In genomic region chr16:70646260-70647241, GRCh38 we compare ENCODE assay signal across 11 cellular contexts. TPM values are rescaled to one million over a fixed set of nuclear protein-coding genes. Genes with fewer than 3 reads are reported as not detected.
DNase-seq lines count a peak whose midpoint lies in the region; ATAC-seq, FAIRE-seq and TF ChIP-seq lines count a peak whose summit lies in the region.
"Had no signal": no experiment of that assay in that cellular context is flagged by ENCODE, and none has a peak within 500 bp of the region (broad histone marks: within the 10 kb centered on the region; RNA-seq: fewer than 3 reads in every experiment).

Gene IL34 (plus strand): TSS chr16:70646559. CDS start chr16:70646948, 389 bp downstream.

- H3K4me1 ChIP-seq in body of pancreas (no peaks in the 10 kb centered on the region), HepG2 (ENCODE audit: insufficient read depth, low read length) (peaks cover 6% of the 10 kb centered on the region; the same call in 1 of the 2 replicates), testis (peaks cover 18% of the 10 kb centered on the region)

- H3K4me3 ChIP-seq in body of pancreas (no peak within 1 kb of the TSS), HepG2 (replicated peaks in 1 of 3; ENCODE audit: insufficient read depth in 1 of 3, low read depth in 2 of 3, low read length in 3 of 3) (peak within 1 kb of the TSS in 1 of 3 experiments; percentile 52; a peak in 1 of 6 replicates), testis (no peak within 1 kb of the TSS)

- no peaks in the 10 kb centered on the region for H3K79me2 ChIP-seq in HepG2 (ENCODE audit: insufficient read depth, low read length)

- H3K36me3 Mint-ChIP-seq in T-cell, result no peaks in the 10 kb centered on the region

- no TSS peak for BruUV-seq in HepG2 (replicated peaks; lab: Mats Ljungman, UMichigan)

- H3K9ac ChIP-seq in HepG2 (ENCODE audit: insufficient read depth, low read depth, low read length), result no peak within 1 kb of the TSS

- H3K27me3 ChIP-seq in body of pancreas (no peaks in the 10 kb centered on the region), HepG2 (ENCODE audit: control insufficient read depth in 1 of 2, insufficient read depth in 2 of 2, low read length in 2 of 2) (peaks cover 10 to 58% of the 10 kb centered on the region in 2 experiments; a peak in 4 of 5 replicates), testis (no peaks in the 10 kb centered on the region)

- no peaks in the 10 kb centered on the region for H3K4me1 Mint-ChIP-seq in T-cell

- no peak within 1 kb of the TSS for H3K4me3 Mint-ChIP-seq in T-cell
- H3K4me3 Mint-ChIP-seq: activated CD8-positive, alpha-beta T cell treated with anti-CD3 and anti-CD28 coated beads, Interleukin-2, amount 10 ng/mL, durations not matched to agents 7 days and 5 days had no signal

- H3K4me2 ChIP-seq in HepG2 (ENCODE audit: low read depth, low read length), result peak within 1 kb of the TSS; percentile 44; the same call in 1 of the 2 replicates

- TF ChIP-seq CTCF in body of pancreas (IDR thresholded peaks at IDR 0.05), result no peak
- no peak; the same call in 1 of the 2 replicates for TF ChIP-seq CTCF in HepG2 (CRISPR knock-in tag; IDR thresholded peaks at IDR 0.05)
- TF ChIP-seq CTCF in testis (IDR thresholded peaks at IDR 0.05), result no peak

- FAIRE-seq in HepG2 (lab: Jason Lieb, UNC), result no peak
- FAIRE-seq: A204.1 had no signal

- POLR2A ChIA-PET in HepG2 (lab: Yijun Ruan, JAX), result no interaction called here
- POLR2A ChIA-PET in T-cell (lab: Charles Lee), result no interaction called here

- no peak within 1 kb of the TSS for H3K27ac Mint-ChIP-seq in T-cell
- H3K27ac Mint-ChIP-seq: activated CD8-positive, alpha-beta T cell treated with anti-CD3 and anti-CD28 coated beads, Interleukin-2, amount 10 ng/mL, durations not matched to agents 7 days and 5 days had no signal

- H3K36me3 ChIP-seq in body of pancreas (replicated peaks in 1 of 2; ENCODE audit: insufficient read depth in 1 of 2, low read depth in 2 of 2) (no peaks in the 10 kb centered on the region), HepG2 (replicated peaks in 1 of 2; ENCODE audit: control insufficient read depth in 1 of 2, insufficient read depth in 2 of 2, low read length in 2 of 2) (no peaks in the 10 kb centered on the region), testis (ENCODE audit: low read depth, missing control alignments) (no peaks in the 10 kb centered on the region)

- no peaks in the 10 kb centered on the region for H4K20me1 ChIP-seq in HepG2 (ENCODE audit: insufficient read depth, low read length)

- intact Hi-C loops in body of pancreas (cut with DNase I), result no loop called here
- intact Hi-C loops in HepG2 (cut with micrococcal nuclease; ENCODE audit: unreplicated experiment), result loop anchor here (5.0 kb wide), 1 partner anchor 69 kb away; no protein-coding TSS in a partner anchor
- intact Hi-C loops in testis (cut with DNase I; ENCODE audit: low total_unique reads), result no loop called here

- no peak within 1 kb of the TSS for H2AFZ ChIP-seq in HepG2 (ENCODE audit: low read length)

- in situ Hi-C loops in HepG2 (cut with HindIII; ENCODE audit: extremely low pct_ligation_motif_present, low pct_unique_long_range_greater_than_20kb), result no loop called here

- TF ChIP-seq RAD21 in HepG2 (CRISPR knock-in tag; IDR thresholded peaks at IDR 0.05), result no peak

- CTCF ChIA-PET in HepG2 (lab: Yijun Ruan, JAX; ENCODE audit: low intra/inter-chr PET ratio, low total read pairs) (no interaction called here), T-cell (lab: Charles Lee) (interaction anchor here in 1 of 2 donors (0.5 kb wide), 1 partner anchor 801 kb away, joined by 3 read pairs; no protein-coding TSS in a partner anchor)

- no peak for TF ChIP-seq EP300 in HepG2 (IDR thresholded peaks at IDR 0.05; ENCODE audit: low read depth in 2 of 2, low read length in 2 of 2)
- no peak for TF ChIP-seq EP300 in HepG2 (CRISPR knock-in tag; IDR thresholded peaks at IDR 0.05; ENCODE audit: borderline replicate concordance)

- 47 to 61% methylated on average over 13 to 37 of the region's 39 CpGs for WGBS in body of pancreas, 2 donors
- WGBS in HepG2 (ENCODE audit: low lambda C conversion rate), result 41% methylated on average over 30 of the region's 39 CpGs
- 47 to 73% methylated on average over 20 to 32 of the region's 39 CpGs for WGBS in testis, 2 donors

- H3K27me3 Mint-ChIP-seq in T-cell, result peaks cover 2 to 3% of the 10 kb centered on the region in 2 donors

- DNase-seq in DMS153 treated with DMSO at 0.1 percent for 48 hours (lab: John Stamatoyannopoulos, UW; ENCODE audit: unreplicated experiment) (peak; percentile 17), DMS153 (lab: John Stamatoyannopoulos, UW) (no peak), body of pancreas (peak in 1 of 4 donors; percentile 18), HepG2 (ENCODE audit: low spot score) (no peak), testis (peak; percentile 63), T-cell (no peak), germinal center (ENCODE audit: low spot score) (no peak)
- DNase-seq: activated CD8-positive, alpha-beta T cell treated with anti-CD3 and anti-CD28 coated beads, Interleukin-2, amount 10 ng/mL, durations not matched to agents 7 days and 5 days; SIG-M5 had no signal

- H3K9me3 ChIP-seq in body of pancreas (no peaks in the 10 kb centered on the region), HepG2 (ENCODE audit: low read length) (no peaks in the 10 kb centered on the region), testis (no peaks in the 10 kb centered on the region)

- no peaks in the 10 kb centered on the region for H3K9me3 Mint-ChIP-seq in T-cell

- no peak within 1 kb of the TSS for H3K27ac ChIP-seq in body of pancreas
- H3K27ac ChIP-seq in HepG2 (ENCODE audit: extremely low read length, insufficient read depth, low read length), result no peak within 1 kb of the TSS
- peak within 1 kb of the TSS; percentile 21 to 50 for H3K27ac ChIP-seq in testis

- no peak for TF ChIP-seq POLR2A in body of pancreas (IDR thresholded peaks at IDR 0.05)
- no peak for TF ChIP-seq POLR2A in HepG2 (IDR thresholded peaks at IDR 0.05; ENCODE audit: insufficient read depth in 1 of 2, low read depth in 2 of 2, low read length in 2 of 2)
- TF ChIP-seq POLR2A in testis (IDR thresholded peaks at IDR 0.05), result no peak

- ATAC-seq in body of pancreas (peak; percentile 33), HepG2 (peak; percentile 40), T-cell (replicated peaks in 1 of 4) (no peak), GM21423 (IDR thresholded peaks at IDR 0.05; ENCODE audit: unreplicated experiment) (no peak)
- ATAC-seq: activated CD8-positive, alpha-beta T cell treated with anti-CD3 and anti-CD28 coated beads, Interleukin-2, amount 10 ng/mL, durations not matched to agents 7 days and 5 days had no signal

TF ChIP-seq in HepG2, 621 proteins besides CTCF, POLR2A, EP300 and RAD21 (continues in another document):
- TF ChIP-seq BCL3 (CRISPR knock-in tag; IDR thresholded peaks at IDR 0.05) (no peak), FOSL1 (CRISPR knock-in tag; IDR thresholded peaks at IDR 0.05; ENCODE audit: borderline replicate concordance) (no peak), ZNF260 (CRISPR knock-in tag; IDR thresholded peaks at IDR 0.05; ENCODE audit: borderline replicate concordance, low read depth) (no peak), ZNF564 (CRISPR knock-in tag; IDR thresholded peaks at IDR 0.05) (no peak), BHLHE40 (IDR thresholded peaks at IDR 0.05; ENCODE audit: low read length) (0 out of 2 replicates have a peak, but pooled peaks have one; percentile 23), ZNF253 (CRISPR knock-in tag; IDR thresholded peaks at IDR 0.05; ENCODE audit: borderline replicate concordance) (no peak), ZNF563 (CRISPR knock-in tag; IDR thresholded peaks at IDR 0.05) (no peak), FLYWCH1 (CRISPR knock-in tag; IDR thresholded peaks at IDR 0.05) (no peak)

RNA-seq across cellular contexts. Expression of gene IL34, which starts in this region (rescaled TPM):
- total RNA-seq in body of pancreas, result 1 to 10 TPM in 1 of 2 donors, under 1 TPM in 1; 0.78 to 3.0 TPM
- total RNA-seq in HepG2 (2016; rRNA removed; fragmentation: Illumina TruSeq; extraction: Trizol), result 1.2 and 1.4 TPM in 2 replicates
- total RNA-seq in HepG2 (2016; cell fraction: cytosol; rRNA removed; fragmentation: Illumina TruSeq; extraction: Trizol; ENCODE audit: low read depth), result 1.0 and 1.6 TPM in 2 replicates
- 1.2 and 1.3 TPM in 2 replicates for total RNA-seq in HepG2 (2016; cell fraction: insoluble cytoplasmic fraction; rRNA removed; fragmentation: Illumina TruSeq; extraction: Trizol)
- 1.8 and 2.4 TPM in 2 replicates for total RNA-seq in HepG2 (2016; cell fraction: membrane; rRNA removed; fragmentation: Illumina TruSeq; extraction: Trizol)
- total RNA-seq in HepG2 (2016; cell fraction: nucleus; rRNA removed; fragmentation: Illumina TruSeq; extraction: Trizol), result 0.31 and 0.40 TPM in 2 replicates
- polyA plus RNA-seq in HepG2 (2011; rRNA removed), result 1.3 and 1.6 TPM in 2 replicates
- 1.1 and 2.2 TPM in 2 replicates for polyA plus RNA-seq in HepG2 (2011; cell fraction: cytosol; rRNA removed)
- polyA plus RNA-seq in HepG2 (2011; cell fraction: nucleus; rRNA removed), result 0.83 and 1.9 TPM in 2 replicates
- polyA plus RNA-seq in HepG2 (2012), result 0.83 TPM in 2 replicates
- 1.3 and 2.1 TPM in 2 replicates for polyA plus RNA-seq in HepG2 (2016; cell fraction: cytosol; fragmentation: Illumina TruSeq; extraction: Trizol; ENCODE audit: low read depth)
- polyA plus RNA-seq in HepG2 (2016; cell fraction: insoluble cytoplasmic fraction; fragmentation: Illumina TruSeq; extraction: Trizol; ENCODE audit: low read depth), result 0.84 and 0.90 TPM in 2 replicates
- 1.2 and 1.6 TPM in 2 replicates for polyA plus RNA-seq in HepG2 (2016; cell fraction: membrane; fragmentation: Illumina TruSeq; extraction: Trizol; ENCODE audit: low read depth)
- 0.96 and 1.1 TPM in 2 replicates for polyA plus RNA-seq in HepG2 (2016; cell fraction: nucleus; fragmentation: Illumina TruSeq; extraction: Trizol; ENCODE audit: insufficient read depth, low read depth)
- polyA minus RNA-seq in HepG2 (2011; rRNA and poly(A)+ RNA removed; ENCODE audit: low replicate concordance), result 1.0 TPM in 1 of 2 replicates, not detected in the other
- 0.35 TPM in 1 of 2 replicates, not detected in the other for polyA minus RNA-seq in HepG2 (2011; cell fraction: cytosol; rRNA and poly(A)+ RNA removed)
- 0.50 and 1.5 TPM in 2 replicates for polyA minus RNA-seq in HepG2 (2011; cell fraction: nucleus; rRNA and poly(A)+ RNA removed)
- 10 to 100 TPM in 1 of 2 donors, 1 to 10 TPM in 1; 5.4 to 11.9 TPM for total RNA-seq in testis
- polyA plus RNA-seq in testis (ENCODE audit: insufficient read depth, low read depth, low replicate concordance), result 7.9 TPM
- total RNA-seq in T-cell, result under 1 TPM in 3 of 5 donors, not detected in 2; 0.20 to 0.53 (median 0.45) TPM

Comparison
In these comparisons a context has a peak if more than half of its experiments do, and no peak if none do; other contexts are left out.
1. DNase-seq: peak in DMS153 treated with DMSO at 0.1 percent for 48 hours (single experiment) and testis (single experiment); none in DMS153 (single experiment), HepG2 (single experiment), T-cell (0 of 34) and germinal center (single experiment).
2. ATAC-seq: peak in body of pancreas (single experiment) and HepG2 (single experiment); none in T-cell (0 of 4) and GM21423 (single experiment).
3. H3K27ac ChIP-seq: peak in testis (2 of 2); none in body of pancreas (0 of 4) and HepG2 (single experiment).